ENCODE assay signal across 17 cellular contexts in genomic region chr12:26786491-26787124, GRCh38. TPM values are rescaled to one million over a fixed set of nuclear protein-coding genes. Genes with fewer than 3 reads are reported as not detected.
DNase-seq lines count a peak whose midpoint lies in the region; ATAC-seq, FAIRE-seq and TF ChIP-seq lines count a peak whose summit lies in the region.
"Had no signal": no experiment of that assay in that cellular context is flagged by ENCODE, and none has a peak within 500 bp of the region (broad histone marks: within the 10 kb centered on the region; RNA-seq: fewer than 3 reads in every experiment).

No MANE protein-coding gene starts in this region.

- no peaks in the 10 kb centered on the region for H3K9me3 ChIP-seq in pancreas
- H3K9me3 ChIP-seq in upper lobe of left lung = no peaks in the 10 kb centered on the region
- H3K9me3 ChIP-seq: gastrocnemius medialis, thyroid gland had no signal

- H3K9me3 Mint-ChIP-seq in activated T-helper 17 cell treated with anti-CD3 and anti-CD28 coated beads, Interleukin-2, amount 50 U/mL, for 72 hours = no peaks in the 10 kb centered on the region

- peaks cover 50% of the 10 kb centered on the region for H3K4me1 ChIP-seq in ACC112 (ENCODE audit: control insufficient read depth, insufficient read depth, low read length, unreplicated experiment)
- H3K4me1 ChIP-seq in pancreas = peaks cover 4 to 13% (median 5%) of the 10 kb centered on the region in 3 donors
- H3K4me1 ChIP-seq in upper lobe of left lung = peaks cover 27 to 61% (median 30%) of the 10 kb centered on the region in 4 donors

- FAIRE-seq in pancreas (lab: Jason Lieb, UNC) = no peak
- FAIRE-seq: GM12878, kidney had no signal

- no peaks in the 10 kb centered on the region for H3K27me3 ChIP-seq in ACC112 (ENCODE audit: insufficient read depth, low read length)
- H3K27me3 ChIP-seq in pancreas = no peaks in the 10 kb centered on the region
- H3K27me3 ChIP-seq in upper lobe of left lung = no peaks in the 10 kb centered on the region
- H3K27me3 ChIP-seq: gastrocnemius medialis, thyroid gland had no signal

- H3K4me3 Mint-ChIP-seq in activated T-helper 17 cell treated with anti-CD3 and anti-CD28 coated beads, Interleukin-2, amount 50 U/mL, for 72 hours = no peak overlapping the region
- H3K4me3 Mint-ChIP-seq: activated naive CD8-positive, alpha-beta T cell; naive thymus-derived CD8-positive, alpha-beta T cell had no signal

- H3K27me3 Mint-ChIP-seq in activated T-helper 17 cell treated with anti-CD3 and anti-CD28 coated beads, Interleukin-2, amount 50 U/mL, for 72 hours = no peaks in the 10 kb centered on the region
- H3K27me3 Mint-ChIP-seq: activated naive CD8-positive, alpha-beta T cell; naive thymus-derived CD8-positive, alpha-beta T cell had no signal

- H3K27ac ChIP-seq in ACC112 (ENCODE audit: low read depth, low read length) (peak overlapping the region; percentile 73), pancreas (peak overlapping the region in 2 of 4 donors; percentile 16 to 55), upper lobe of left lung (peak overlapping the region in 1 of 4 donors; percentile 28)
- H3K27ac ChIP-seq: thyroid gland had no signal

- no peak for TF ChIP-seq EP300 in upper lobe of left lung (IDR thresholded peaks at IDR 0.05)

- DNase-seq in fibroblast of pulmonary artery (ENCODE audit: low read depth) = peak; percentile 64
- no peak for DNase-seq in pancreas
- DNase-seq in kidney glomerular epithelial cell (lab: John Stamatoyannopoulos, UW) = no peak
- no peak for DNase-seq in upper lobe of left lung
- no peak for DNase-seq in foreskin melanocyte
- DNase-seq: cortex of kidney; gastrocnemius medialis; kidney; MV-4-11; naive thymus-derived CD8-positive, alpha-beta T cell; thyroid gland had no signal

- no peak for ATAC-seq in activated T-helper 17 cell treated with anti-CD3 and anti-CD28 coated beads, Interleukin-2, amount 50 U/mL, for 72 hours (replicated peaks)
- ATAC-seq in pancreas (peak in 3 of 4 donors; percentile 12 to 39 (median 35)), upper lobe of left lung (ENCODE audit: low FRiP score in 2 of 2) (no peak), GM21619 (IDR thresholded peaks at IDR 0.05; ENCODE audit: unreplicated experiment) (no peak)
- ATAC-seq: GM12878; naive thymus-derived CD8-positive, alpha-beta T cell had no signal

- WGBS in pancreas, 2 donors = 83 to 89% methylated on average over 5 of the region's 5 CpGs
- WGBS in upper lobe of left lung, 2 donors = 80 to 85% methylated on average over 5 of the region's 5 CpGs

- no peaks in the 10 kb centered on the region for H3K79me2 ChIP-seq in ACC112 (ENCODE audit: control insufficient read depth, insufficient read depth, low read length, unreplicated experiment)

- no peak for TF ChIP-seq POLR2A in upper lobe of left lung (IDR thresholded peaks at IDR 0.05)

- peak overlapping the region; percentile 25 for H2AFZ ChIP-seq in ACC112 (ENCODE audit: low read length, unreplicated experiment)

- H3K4me1 Mint-ChIP-seq in activated T-helper 17 cell treated with anti-CD3 and anti-CD28 coated beads, Interleukin-2, amount 50 U/mL, for 72 hours = peaks cover 32% of the 10 kb centered on the region

- no peak for TF ChIP-seq CTCF in fibroblast of pulmonary artery (IDR thresholded peaks at IDR 0.05; ENCODE audit: low read length, missing control alignments)
- no peak for TF ChIP-seq CTCF in pancreas (IDR thresholded peaks at IDR 0.05)
- TF ChIP-seq CTCF in upper lobe of left lung (IDR thresholded peaks at IDR 0.05) = no peak

- 0 out of 2 replicates have a peak overlapping the region, but pooled peaks have one; percentile 13 for H3K4me3 ChIP-seq in ACC112 (ENCODE audit: low read depth, low read length)
- no peak overlapping the region for H3K4me3 ChIP-seq in fibroblast of pulmonary artery (replicated peaks; ENCODE audit: low read depth, low read length)
- H3K4me3 ChIP-seq in pancreas = no peak overlapping the region
- no peak overlapping the region for H3K4me3 ChIP-seq in upper lobe of left lung
- H3K4me3 ChIP-seq: gastrocnemius medialis, GM12878, skin epidermis, thyroid gland had no signal

- peaks cover 47% of the 10 kb centered on the region for H3K36me3 Mint-ChIP-seq in activated T-helper 17 cell treated with anti-CD3 and anti-CD28 coated beads, Interleukin-2, amount 50 U/mL, for 72 hours (ENCODE audit: low read depth)

- intact Hi-C loops in pancreas (cut with DNase I) = no loop called here

- H3K27ac Mint-ChIP-seq in activated T-helper 17 cell treated with anti-CD3 and anti-CD28 coated beads, Interleukin-2, amount 50 U/mL, for 72 hours = peak overlapping the region; percentile 25
- H3K27ac Mint-ChIP-seq: activated naive CD8-positive, alpha-beta T cell had no signal

- H3K36me3 ChIP-seq in ACC112 (ENCODE audit: insufficient read depth, low read length) = no peaks in the 10 kb centered on the region
- no peaks in the 10 kb centered on the region for H3K36me3 ChIP-seq in pancreas
- H3K36me3 ChIP-seq in upper lobe of left lung = no peaks in the 10 kb centered on the region
- H3K36me3 ChIP-seq: gastrocnemius medialis, thyroid gland had no signal

RNA-seq across cellular contexts. Expression of gene ITPR2, which starts 46.4 kb away (rescaled TPM):
- total RNA-seq in activated T-helper 17 cell treated with anti-CD3 and anti-CD28 coated beads, Interleukin-2, amount 50 U/mL, for 72 hours = 10 to 100 TPM; 37.1 to 48.2 TPM
- total RNA-seq in pancreas = 10 to 100 TPM; 19.9 to 51.8 (median 29.3) TPM
- 1 to 10 TPM; 3.3 TPM for polyA plus RNA-seq in pancreas
- total RNA-seq in upper lobe of left lung = 100 to 1,000 TPM in 1 of 6 donors, 10 to 100 TPM in 5; 35.5 to 115 (median 45.0) TPM

Comparison
In these comparisons a context has a peak if more than half of its experiments do, and no peak if none do; other contexts are left out.
1. ATAC-seq: peak in pancreas (3 of 4); none in activated T-helper 17 cell treated with anti-CD3 and anti-CD28 coated beads, Interleukin-2, amount 50 U/mL, for 72 hours (single experiment), upper lobe of left lung (0 of 2) and GM21619 (single experiment).